Comparison of ENCODE assay signal across 9 cellular contexts in genomic region chr9:114155967-114156294, GRCh38. TPM values are rescaled to one million over a fixed set of nuclear protein-coding genes. Genes with fewer than 3 reads are reported as not detected.
DNase-seq lines count a peak whose midpoint lies in the region; ATAC-seq, FAIRE-seq and TF ChIP-seq lines count a peak whose summit lies in the region.
"Had no signal": no experiment of that assay in that cellular context is flagged by ENCODE, and none has a peak within 500 bp of the region (broad histone marks: within the 10 kb centered on the region; RNA-seq: fewer than 3 reads in every experiment).

No MANE protein-coding gene starts in this region.

- TF ChIP-seq EP300 in suprapubic skin (IDR thresholded peaks at IDR 0.05): no peak

- peaks cover 27% of the 10 kb centered on the region for H3K27me3 Mint-ChIP-seq in astrocyte (ENCODE audit: low read depth, unreplicated experiment)

- peaks cover 40% of the 10 kb centered on the region for H4K20me1 ChIP-seq in astrocyte (ENCODE audit: insufficient read depth, low read length)

- peak overlapping the region; percentile 60 for H3K4me3 ChIP-seq in astrocyte (ENCODE audit: insufficient read depth, low read depth, low read length)
- H3K4me3 ChIP-seq in right lobe of liver: peak overlapping the region; percentile 60 to 70 (median 67)
- peak overlapping the region; percentile 83 for H3K4me3 ChIP-seq in suprapubic skin

- H3K4me2 ChIP-seq in astrocyte (ENCODE audit: low read length): peak overlapping the region; percentile 100

- no peaks in the 10 kb centered on the region for H3K36me3 ChIP-seq in astrocyte (ENCODE audit: insufficient read depth, low read length)
- no peaks in the 10 kb centered on the region for H3K36me3 ChIP-seq in right lobe of liver
- no peaks in the 10 kb centered on the region for H3K36me3 ChIP-seq in suprapubic skin

- peak overlapping the region; percentile 94 for H3K4me3 Mint-ChIP-seq in astrocyte (ENCODE audit: unreplicated experiment)

- H3K27me3 ChIP-seq in astrocyte (ENCODE audit: insufficient read depth, low read length): peaks cover 14% of the 10 kb centered on the region
- no peaks in the 10 kb centered on the region for H3K27me3 ChIP-seq in right lobe of liver
- H3K27me3 ChIP-seq in suprapubic skin: peaks cover 21% of the 10 kb centered on the region

- peaks cover 33% of the 10 kb centered on the region for H3K4me1 ChIP-seq in astrocyte (ENCODE audit: insufficient read depth, low read length)
- peaks cover 0 to 35% (median 4%) of the 10 kb centered on the region in 4 donors for H3K4me1 ChIP-seq in right lobe of liver
- peaks cover 47% of the 10 kb centered on the region for H3K4me1 ChIP-seq in suprapubic skin

- no peak overlapping the region for H3K27ac ChIP-seq in astrocyte (ENCODE audit: low read depth, low read length)
- H3K27ac ChIP-seq in right lobe of liver: peak overlapping the region; percentile 67 to 87 (median 85)
- H3K27ac ChIP-seq in suprapubic skin: peak overlapping the region; percentile 75
- H3K27ac ChIP-seq: KMS-11 had no signal

- peaks cover 43% of the 10 kb centered on the region for H3K79me2 ChIP-seq in astrocyte (ENCODE audit: insufficient read depth, low read length)

- no peak overlapping the region for H3K27ac Mint-ChIP-seq in astrocyte (ENCODE audit: unreplicated experiment)

- peaks cover 2% of the 10 kb centered on the region for H3K9me3 Mint-ChIP-seq in astrocyte (ENCODE audit: unreplicated experiment)

- intact Hi-C loops in right lobe of liver (cut with DNase I): loop anchor here (5.0 to 10.0 kb wide), 2 partner anchors 89 to 146 kb away; no protein-coding TSS in a partner anchor

- no peak overlapping the region for H2AFZ ChIP-seq in astrocyte (ENCODE audit: low read depth, low read length)

- no CpG with 5 or more reads among the region's 41 CpGs for WGBS in right lobe of liver (ENCODE audit: insufficient coverage, low coverage, low lambda C conversion rate, missing lambda C conversion rate)
- no CpG with 5 or more reads among the region's 41 CpGs for WGBS in suprapubic skin

- peaks cover 37% of the 10 kb centered on the region for H3K4me1 Mint-ChIP-seq in astrocyte (ENCODE audit: low read depth, unreplicated experiment)

- ATAC-seq in right lobe of liver: peak in 2 of 4 donors; percentile 1 to 2
- ATAC-seq in HG03139 (IDR thresholded peaks at IDR 0.05; ENCODE audit: unreplicated experiment): no peak
- ATAC-seq in GM21529 (IDR thresholded peaks at IDR 0.05; ENCODE audit: unreplicated experiment): no peak

- peak overlapping the region; percentile 91 for H3K9ac ChIP-seq in astrocyte (ENCODE audit: low read length)

- peaks cover 22% of the 10 kb centered on the region for H3K36me3 Mint-ChIP-seq in astrocyte (ENCODE audit: low read depth, unreplicated experiment)

- peak; percentile 44 for DNase-seq in NCI-H82 (lab: John Stamatoyannopoulos, UW)
- no peak for DNase-seq in NCI-H82 treated with DMSO at 0.1 percent for 48 hours (lab: John Stamatoyannopoulos, UW; ENCODE audit: unreplicated experiment)
- no peak for DNase-seq in astrocyte (ENCODE audit: low read depth)
- DNase-seq in right lobe of liver: peak in 2 of 3 donors; percentile 42 to 60
- no peak for DNase-seq in suprapubic skin (ENCODE audit: low spot score in 2 of 2)
- no peak for DNase-seq in activated CD4-positive, CD25-positive, alpha-beta regulatory T cell treated with anti-CD3 and anti-CD28 coated beads, Interleukin-2, amount 50 U/mL, for 72 hours

- TF ChIP-seq CTCF in astrocyte (IDR thresholded peaks at IDR 0.05; ENCODE audit: insufficient read depth, low read depth, low read length) (no peak), right lobe of liver (IDR thresholded peaks at IDR 0.05) (no peak), suprapubic skin (IDR thresholded peaks at IDR 0.05) (no peak)

- H3K9me3 ChIP-seq in astrocyte (ENCODE audit: insufficient read depth, low read depth, low read length) (no peaks in the 10 kb centered on the region), right lobe of liver (no peaks in the 10 kb centered on the region), suprapubic skin (no peaks in the 10 kb centered on the region)

- FAIRE-seq in astrocyte (lab: Jason Lieb, UNC): no peak

- no peak for TF ChIP-seq POLR2A in right lobe of liver (IDR thresholded peaks at IDR 0.05)
- no peak for TF ChIP-seq POLR2A in suprapubic skin (IDR thresholded peaks at IDR 0.05)

RNA-seq across cellular contexts. Expression of gene COL27A1, which starts 0.6 kb away (rescaled TPM):
- total RNA-seq in astrocyte (27.6 and 31.2 TPM in 2 replicates), right lobe of liver (10 to 100 TPM; 11.8 to 51.9 (median 29.3) TPM), suprapubic skin (10 to 100 TPM; 14.2 to 32.9 (median 20.7) TPM)

RNA-seq across cellular contexts. Expression of gene KIF12, which starts 56.8 kb away (rescaled TPM):
- 0.34 and 0.50 TPM in 2 replicates for total RNA-seq in astrocyte
- 10 to 100 TPM in 5 of 6 experiments, 1 to 10 TPM in 1; 3.1 to 24.3 (median 14.2) TPM for total RNA-seq in right lobe of liver
- total RNA-seq in suprapubic skin: 1 to 10 TPM; 1.1 to 3.1 (median 2.1) TPM

Comparison
In these comparisons a context has a peak if more than half of its experiments do, and no peak if none do; other contexts are left out.
1. DNase-seq: peak in NCI-H82 (single experiment) and right lobe of liver (2 of 3); none in NCI-H82 treated with DMSO at 0.1 percent for 48 hours (single experiment), astrocyte (single experiment), suprapubic skin (0 of 2) and activated CD4-positive, CD25-positive, alpha-beta regulatory T cell treated with anti-CD3 and anti-CD28 coated beads, Interleukin-2, amount 50 U/mL, for 72 hours (single experiment).
2. Peak in every context shown above with its lines, with median percentiles within 50 percentile points of each other: H3K4me3 ChIP-seq.